1 cellular context compared by ENCODE assay signal in genomic region chr1:30249446-30250337, GRCh38.
TF ChIP-seq lines count a peak whose summit lies in the region.

No MANE protein-coding gene starts in this region.

TF ChIP-seq in H1, 55 proteins besides CTCF, POLR2A, EP300 and RAD21:
- TF ChIP-seq ATF2 (IDR thresholded peaks at IDR 0.05; ENCODE audit: low read length) (no peak), JUND (IDR thresholded peaks at IDR 0.05; ENCODE audit: low read length) (no peak)
